1 cellular context compared by ENCODE assay signal in the genomic region with DNA sequence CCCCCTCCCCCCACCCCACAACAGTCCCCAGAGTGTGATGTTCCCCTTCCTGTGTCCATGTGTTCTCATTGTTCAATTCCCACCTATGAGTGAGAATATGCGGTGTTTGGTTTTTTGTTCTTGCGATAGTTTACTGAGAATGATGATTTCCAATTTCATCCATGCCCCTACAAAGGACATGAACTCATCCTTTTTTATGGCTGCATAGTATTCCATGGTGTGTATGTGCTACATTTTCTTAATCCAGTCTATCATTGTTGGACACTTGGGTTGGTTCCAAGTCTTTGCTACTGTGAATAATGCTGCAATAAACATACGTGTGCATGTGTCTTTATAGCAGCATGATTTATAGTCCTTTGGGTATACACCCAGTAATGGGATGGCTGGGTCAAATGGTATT. TPM values are rescaled to one million over a fixed set of nuclear protein-coding genes. Genes with fewer than 3 reads are reported as not detected.
"Had no signal": no experiment of that assay in that cellular context is flagged by ENCODE, and none has a peak within 500 bp of the region (broad histone marks: within the 10 kb centered on the region; RNA-seq: fewer than 3 reads in every experiment).

No MANE protein-coding gene starts in this region.

RNA-seq across cellular contexts. Expression of gene FBLL1, which starts 44.6 kb away (rescaled TPM):
- total RNA-seq: MCF 10A had no signal
